In genomic region chr9:12884736-12885395, GRCh38 we compare ENCODE assay signal across 9 cellular contexts.
DNase-seq lines count a peak whose midpoint lies in the region; ATAC-seq and TF ChIP-seq lines count a peak whose summit lies in the region.
"Had no signal": no experiment of that assay in that cellular context is flagged by ENCODE, and none has a peak within 500 bp of the region (broad histone marks: within the 10 kb centered on the region; RNA-seq: fewer than 3 reads in every experiment).

No MANE protein-coding gene starts in this region.

- no peak overlapping the region; the same call in 1 of the 2 replicates for H3K27ac ChIP-seq in Panc1 (ENCODE audit: low read length)

- no peaks in the 10 kb centered on the region for H3K4me1 ChIP-seq in Panc1 (ENCODE audit: control insufficient read depth, insufficient read depth, low read length)

- intact Hi-C loops in Panc1 (cut with micrococcal nuclease; ENCODE audit: unreplicated experiment), result loop anchor here (5.0 kb wide), 1 partner anchor 113 kb away; no protein-coding TSS in a partner anchor
- intact Hi-C loops in activated CD4-positive, alpha-beta T cell treated with anti-CD3 and anti-CD28 coated beads for 36 hours (cut with DNase I, micrococcal nuclease), result loop anchor here in 1 of 2 experiments (5.0 kb wide), 1 partner anchor 48 kb away; no protein-coding TSS in a partner anchor
- intact Hi-C loops in activated CD4-positive, alpha-beta memory T cell treated with anti-CD3 and anti-CD28 coated beads for 36 hours (cut with micrococcal nuclease), result no loop called here

- H3K4me1 Mint-ChIP-seq in activated CD4-positive, alpha-beta T cell treated with anti-CD3 and anti-CD28 coated beads for 36 hours, result no peaks in the 10 kb centered on the region
- H3K4me1 Mint-ChIP-seq in activated CD4-positive, alpha-beta memory T cell treated with anti-CD3 and anti-CD28 coated beads for 36 hours (ENCODE audit: low read depth), result no peaks in the 10 kb centered on the region
- H3K4me1 Mint-ChIP-seq: IgD-negative memory B cell had no signal

- no peaks in the 10 kb centered on the region for H3K27me3 Mint-ChIP-seq in activated CD4-positive, alpha-beta T cell treated with anti-CD3 and anti-CD28 coated beads for 36 hours
- H3K27me3 Mint-ChIP-seq in activated CD4-positive, alpha-beta memory T cell treated with anti-CD3 and anti-CD28 coated beads for 36 hours, result no peaks in the 10 kb centered on the region
- H3K27me3 Mint-ChIP-seq: IgD-negative memory B cell had no signal

- no peak overlapping the region for H3K4me3 ChIP-seq in H7 (ENCODE audit: insufficient read depth, low read depth, low read length)
- H3K4me3 ChIP-seq in Panc1 (ENCODE audit: low read depth in 2 of 2, low read length in 2 of 2), result no peak overlapping the region
- H3K4me3 ChIP-seq in fibroblast of villous mesenchyme (ENCODE audit: low read depth, low read length), result no peak overlapping the region
- H3K4me3 ChIP-seq in retinal pigment epithelial cell (ENCODE audit: low read length), result no peak overlapping the region

- H3K27me3 ChIP-seq in H7 (ENCODE audit: control insufficient read depth, insufficient read depth, low read length) (no peaks in the 10 kb centered on the region), Panc1 (ENCODE audit: control insufficient read depth, insufficient read depth, low read length) (no peaks in the 10 kb centered on the region)

- H3K36me3 Mint-ChIP-seq in activated CD4-positive, alpha-beta T cell treated with anti-CD3 and anti-CD28 coated beads for 36 hours (ENCODE audit: low read depth), result no peaks in the 10 kb centered on the region
- H3K36me3 Mint-ChIP-seq in activated CD4-positive, alpha-beta memory T cell treated with anti-CD3 and anti-CD28 coated beads for 36 hours, result no peaks in the 10 kb centered on the region
- H3K36me3 Mint-ChIP-seq: IgD-negative memory B cell had no signal

- ATAC-seq in Panc1 (0 out of 2 replicates have a peak, but pooled peaks have one; percentile 62), GM18498 (IDR thresholded peaks at IDR 0.05; ENCODE audit: unreplicated experiment) (no peak)
- ATAC-seq in activated CD4-positive, alpha-beta T cell treated with anti-CD3 and anti-CD28 coated beads for 36 hours, result no peak

- in situ Hi-C loops in Panc1 (cut with HindIII; ENCODE audit: low pct_unique_long_range_greater_than_20kb, low sequenced_read_pairs), result no loop called here

- DNase-seq in H7 (peak; percentile 8), Panc1 (ENCODE audit: low read depth, low spot score) (peak; percentile 13), fibroblast of villous mesenchyme (ENCODE audit: low read depth) (peak; percentile 86), retinal pigment epithelial cell (ENCODE audit: low read depth) (no peak), retina (no peak)
- no peak for DNase-seq in activated CD4-positive, alpha-beta T cell treated with anti-CD3 and anti-CD28 coated beads for 36 hours
- DNase-seq in activated CD4-positive, alpha-beta memory T cell treated with anti-CD3 and anti-CD28 coated beads for 36 hours, result no peak

- H3K27ac Mint-ChIP-seq in activated CD4-positive, alpha-beta T cell treated with anti-CD3 and anti-CD28 coated beads for 36 hours, result no peak overlapping the region
- no peak overlapping the region for H3K27ac Mint-ChIP-seq in activated CD4-positive, alpha-beta memory T cell treated with anti-CD3 and anti-CD28 coated beads for 36 hours
- H3K27ac Mint-ChIP-seq: IgD-negative memory B cell had no signal

- no peak overlapping the region for H3K4me3 Mint-ChIP-seq in activated CD4-positive, alpha-beta T cell treated with anti-CD3 and anti-CD28 coated beads for 36 hours
- H3K4me3 Mint-ChIP-seq in activated CD4-positive, alpha-beta memory T cell treated with anti-CD3 and anti-CD28 coated beads for 36 hours, result no peak overlapping the region
- H3K4me3 Mint-ChIP-seq: IgD-negative memory B cell had no signal

- BruUV-seq in Panc1 (replicated peaks; lab: Mats Ljungman, UMichigan), result no TSS peak

- H3K36me3 ChIP-seq in H7 (replicated peaks; ENCODE audit: control insufficient read depth, insufficient read depth, low read length), result no peaks in the 10 kb centered on the region
- H3K36me3 ChIP-seq in Panc1 (ENCODE audit: control insufficient read depth, insufficient read depth, low read length), result no peaks in the 10 kb centered on the region

- peaks cover 10% of the 10 kb centered on the region for H3K9me3 Mint-ChIP-seq in activated CD4-positive, alpha-beta T cell treated with anti-CD3 and anti-CD28 coated beads for 36 hours (ENCODE audit: low read depth)
- H3K9me3 Mint-ChIP-seq in activated CD4-positive, alpha-beta memory T cell treated with anti-CD3 and anti-CD28 coated beads for 36 hours, result peaks cover 5% of the 10 kb centered on the region

- CTCF ChIA-PET in Panc1 (lab: Charles Lee), result no interaction called here
- CTCF ChIA-PET in activated CD4-positive, alpha-beta T cell treated with anti-CD3 and anti-CD28 coated beads for 36 hours (lab: Charles Lee), result no interaction called here
- CTCF ChIA-PET in activated CD4-positive, alpha-beta memory T cell treated with anti-CD3 and anti-CD28 coated beads for 36 hours (lab: Charles Lee), result no interaction called here

- POLR2A ChIA-PET in Panc1 (lab: Charles Lee), result no interaction called here
- POLR2A ChIA-PET in activated CD4-positive, alpha-beta T cell treated with anti-CD3 and anti-CD28 coated beads for 36 hours (lab: Charles Lee), result no interaction called here
- POLR2A ChIA-PET in activated CD4-positive, alpha-beta memory T cell treated with anti-CD3 and anti-CD28 coated beads for 36 hours (lab: Charles Lee), result no interaction called here

- H3K9me3 ChIP-seq in Panc1 (ENCODE audit: control insufficient read depth, insufficient read depth, low read depth, low read length), result no peaks in the 10 kb centered on the region

- peak; percentile 32; the same call in 1 of the 2 replicates for TF ChIP-seq CTCF in Panc1 (IDR thresholded peaks at IDR 0.05)
- TF ChIP-seq CTCF in fibroblast of villous mesenchyme (IDR thresholded peaks at IDR 0.05; ENCODE audit: insufficient read depth, low read depth, low read length), result peak; percentile 63
- peak; percentile 47 for TF ChIP-seq CTCF in retinal pigment epithelial cell (conservative IDR thresholded peaks at IDR 0.05; ENCODE audit: low read depth, low read length)

Comparison
In these comparisons a context has a peak if more than half of its experiments do, and no peak if none do; other contexts are left out.
1. DNase-seq: peak in H7 (single experiment), Panc1 (single experiment) and fibroblast of villous mesenchyme (single experiment); none in retinal pigment epithelial cell (single experiment), retina (single experiment), activated CD4-positive, alpha-beta T cell treated with anti-CD3 and anti-CD28 coated beads for 36 hours (single experiment) and activated CD4-positive, alpha-beta memory T cell treated with anti-CD3 and anti-CD28 coated beads for 36 hours (single experiment).
2. Peak in every context shown above with its lines, with median percentiles within 50 percentile points of each other: CTCF ChIP-seq.